1 cellular context compared by ENCODE assay signal in the genomic region with DNA sequence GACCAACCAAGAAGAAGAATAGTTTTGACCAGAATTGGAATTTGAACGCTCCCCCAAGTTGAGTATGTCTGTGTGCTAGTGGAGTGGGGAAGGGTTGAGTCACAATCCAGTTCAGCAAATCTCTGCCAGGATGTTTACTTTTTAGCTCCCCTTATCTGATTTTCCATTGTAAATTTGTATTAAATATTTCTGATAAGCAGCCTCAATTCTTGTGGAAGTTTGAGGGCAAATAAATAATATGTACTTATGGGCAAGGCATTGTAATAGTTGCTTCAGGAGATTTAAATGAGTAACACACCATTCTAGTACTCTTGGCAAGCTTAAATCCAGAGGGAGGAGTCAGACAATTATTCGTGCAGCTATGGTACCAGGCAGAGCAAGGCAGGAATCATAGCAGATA.
TF ChIP-seq lines count a peak whose summit lies in the region.

No MANE protein-coding gene starts in this region.

TF ChIP-seq in SK-N-SH, 30 proteins besides CTCF, POLR2A, EP300 and RAD21 (continued from another document):
- no peak for TF ChIP-seq TAF1 (IDR thresholded peaks at IDR 0.05; ENCODE audit: borderline replicate concordance, low read depth, low read length)
